Comparison of ENCODE assay signal across 17 cellular contexts in genomic region chr6:10355115-10355702, GRCh38. TPM values are rescaled to one million over a fixed set of nuclear protein-coding genes. Genes with fewer than 3 reads are reported as not detected.
A peak's percentile ranks its signal among the peaks of the same experiment; 100 is the strongest.
DNase-seq lines count a peak whose midpoint lies in the region; ATAC-seq and TF ChIP-seq lines count a peak whose summit lies in the region.
"Had no signal": no experiment of that assay in that cellular context is flagged by ENCODE, and none has a peak within 500 bp of the region (broad histone marks: within the 10 kb centered on the region; RNA-seq: fewer than 3 reads in every experiment).

No MANE protein-coding gene starts in this region.

- H3K4me3 ChIP-seq in left lung = no peak overlapping the region
- H3K4me3 ChIP-seq: dorsolateral prefrontal cortex, HAP-1, lung, ovary had no signal

- no peak overlapping the region for H3K27ac ChIP-seq in left lung
- H3K27ac ChIP-seq: 22Rv1, dorsolateral prefrontal cortex, ovary had no signal

- peak; percentile 82 for ATAC-seq in GM21723 (IDR thresholded peaks at IDR 0.05; ENCODE audit: unreplicated experiment)
- peak; percentile 21 for ATAC-seq in left lung
- ATAC-seq: T-cell had no signal

- peaks cover 0 to 27% of the 10 kb centered on the region in 2 donors for H3K27me3 ChIP-seq in left lung
- H3K27me3 ChIP-seq: ovary had no signal

- H3K4me3 Mint-ChIP-seq in CD14-positive monocyte = peak overlapping the region in 1 of 2 donors; percentile 9
- H3K4me3 Mint-ChIP-seq: T-cell had no signal

- no peaks in the 10 kb centered on the region for H3K4me1 ChIP-seq in left lung
- H3K4me1 ChIP-seq: HAP-1 had no signal

- no peaks in the 10 kb centered on the region for H3K9me3 ChIP-seq in left lung
- H3K9me3 ChIP-seq: ovary had no signal

- H3K4me1 Mint-ChIP-seq in CD14-positive monocyte = no peaks in the 10 kb centered on the region
- H3K4me1 Mint-ChIP-seq: T-cell had no signal

- no peak overlapping the region for H3K27ac Mint-ChIP-seq in CD14-positive monocyte
- H3K27ac Mint-ChIP-seq: T-cell had no signal

- peaks cover 2 to 12% (median 9%) of the 10 kb centered on the region in 3 donors for H3K27me3 Mint-ChIP-seq in CD14-positive monocyte (ENCODE audit: low read depth in 3 of 3)

- TF ChIP-seq CTCF in left lung (IDR thresholded peaks at IDR 0.05) (no peak), CD14-positive monocyte (IDR thresholded peaks at IDR 0.05) (no peak)

- intact Hi-C loops in left lung (cut with DNase I) (no loop called here), CD14-positive monocyte (cut with micrococcal nuclease) (no loop called here)

- peaks cover 0 to 11% (median 0%) of the 10 kb centered on the region in 7 donors for H3K9me3 Mint-ChIP-seq in CD14-positive monocyte

- peak; percentile 23 for DNase-seq in NCI-H1436 (lab: John Stamatoyannopoulos, UW)
- no peak for DNase-seq in NCI-H1436 treated with DMSO at 0.1 percent for 48 hours (lab: John Stamatoyannopoulos, UW)
- DNase-seq in NCI-H146 treated with DMSO at 0.1 percent for 48 hours (lab: John Stamatoyannopoulos, UW; ENCODE audit: unreplicated experiment) = peak; percentile 7
- no peak for DNase-seq in left lung
- no peak for DNase-seq in CD14-positive monocyte (ENCODE audit: low spot score)
- DNase-seq in NCI-H2171 (lab: John Stamatoyannopoulos, UW) = no peak
- DNase-seq in dermis blood vessel endothelial cell = no peak
- DNase-seq: activated CD8-positive, alpha-beta memory T cell treated with anti-CD3 and anti-CD28 coated beads for 24 hours; dorsolateral prefrontal cortex; glutamatergic neuron; ovary; stimulated activated CD4-positive, alpha-beta T cell treated with anti-CD3 and anti-CD28 coated beads, Interleukin-4, amount 100 ng/mL, for 1 hour; T-cell had no signal

- no peaks in the 10 kb centered on the region for H3K36me3 ChIP-seq in left lung
- H3K36me3 ChIP-seq: HAP-1, ovary had no signal

- H3K36me3 Mint-ChIP-seq in CD14-positive monocyte = no peaks in the 10 kb centered on the region
- H3K36me3 Mint-ChIP-seq: T-cell had no signal

RNA-seq across cellular contexts. Expression of gene TFAP2A, which starts 59.7 kb away (rescaled TPM):
- total RNA-seq in left lung = under 1 TPM; 0.73 to 0.97 TPM
- polyA plus RNA-seq in CD14-positive monocyte = not detected
- under 0.01 and 0.05 TPM in 2 replicates for total RNA-seq in dermis blood vessel endothelial cell

Comparison
In these comparisons a context has a peak if more than half of its experiments do, and no peak if none do; other contexts are left out.
1. DNase-seq: peak in NCI-H1436 (single experiment) and NCI-H146 treated with DMSO at 0.1 percent for 48 hours (single experiment); none in NCI-H1436 treated with DMSO at 0.1 percent for 48 hours (single experiment), left lung (0 of 2), CD14-positive monocyte (single experiment), NCI-H2171 (single experiment) and dermis blood vessel endothelial cell (single experiment).